ENCODE assay signal across 8 cellular contexts in genomic region chr14:68268197-68268596, GRCh38.
DNase-seq lines count a peak whose midpoint lies in the region; ATAC-seq and TF ChIP-seq lines count a peak whose summit lies in the region.

No MANE protein-coding gene starts in this region.

- intact Hi-C loops in sigmoid colon (cut with DNase I) (no loop called here), Calu3 (cut with micrococcal nuclease; ENCODE audit: unreplicated experiment) (no loop called here), posterior cingulate gyrus (cut with DNase I) (no loop called here)

- H3K4me1 ChIP-seq in sigmoid colon: peaks cover 0 to 59% (median 55%) of the 10 kb centered on the region in 4 donors

- H3K9me3 Mint-ChIP-seq in T-cell (no peaks in the 10 kb centered on the region), Calu3 (ENCODE audit: low read depth, unreplicated experiment) (peaks cover 4% of the 10 kb centered on the region)

- H3K27me3 ChIP-seq in sigmoid colon: no peaks in the 10 kb centered on the region

- peak; percentile 62 for ATAC-seq in GM18907 (IDR thresholded peaks at IDR 0.05; ENCODE audit: unreplicated experiment)
- peak; percentile 49 for ATAC-seq in HG02938 (IDR thresholded peaks at IDR 0.05; ENCODE audit: unreplicated experiment)
- ATAC-seq in T-cell (replicated peaks in 1 of 4): peak; percentile 52 to 69 (median 61)

- peak overlapping the region in 2 of 3 donors; percentile 26 to 39 for H3K4me3 Mint-ChIP-seq in T-cell
- H3K4me3 Mint-ChIP-seq in Calu3 (ENCODE audit: low read depth, unreplicated experiment): no peak overlapping the region

- no peaks in the 10 kb centered on the region for H3K36me3 ChIP-seq in sigmoid colon

- DNase-seq in T-cell: peak in 2 of 34 experiments; percentile 5 to 43
- DNase-seq in sigmoid colon: no peak
- no peak for DNase-seq in Calu3
- no peak for DNase-seq in posterior cingulate gyrus
- no peak for DNase-seq in T-helper 9 cell
- DNase-seq in stimulated activated CD4-positive, alpha-beta T cell treated with anti-CD3 and anti-CD28 coated beads, Interleukin-12 subunit alpha, Interleukin-12 subunit beta, amount 100 ng/mL, for 4 hours: no peak

- 30 to 41% methylated on average over 2 of the region's 2 CpGs for WGBS in sigmoid colon, 2 donors

- H3K27me3 Mint-ChIP-seq in T-cell (no peaks in the 10 kb centered on the region), Calu3 (ENCODE audit: unreplicated experiment) (no peaks in the 10 kb centered on the region)

- CTCF ChIA-PET in T-cell (lab: Charles Lee): no interaction called here
- CTCF ChIA-PET in Calu3 (lab: Charles Lee): no interaction called here

- no TSS peak for BruUV-seq in Calu3 (replicated peaks; lab: Mats Ljungman, UMichigan)

- peak in 1 of 4 donors; percentile 24 for TF ChIP-seq EP300 in sigmoid colon (IDR thresholded peaks at IDR 0.05)

- TF ChIP-seq CTCF in sigmoid colon (IDR thresholded peaks at IDR 0.05) (no peak), Calu3 (IDR thresholded peaks at IDR 0.05; ENCODE audit: unreplicated experiment) (no peak)

- H3K9me3 ChIP-seq in sigmoid colon: no peaks in the 10 kb centered on the region

- H3K27ac Mint-ChIP-seq in T-cell: peak overlapping the region; percentile 85 to 94
- H3K27ac Mint-ChIP-seq in Calu3 (ENCODE audit: unreplicated experiment): no peak overlapping the region

- H3K27ac ChIP-seq in sigmoid colon: peak overlapping the region; percentile 41 to 74 (median 66)

- H3K36me3 Mint-ChIP-seq in T-cell: no peaks in the 10 kb centered on the region
- no peaks in the 10 kb centered on the region for H3K36me3 Mint-ChIP-seq in Calu3 (ENCODE audit: insufficient read depth, unreplicated experiment)

- no peak overlapping the region for H3K4me3 ChIP-seq in sigmoid colon

- TF ChIP-seq POLR2A in sigmoid colon (IDR thresholded peaks at IDR 0.05): no peak

- H3K4me1 Mint-ChIP-seq in T-cell (peaks cover 41 to 66% (median 58%) of the 10 kb centered on the region in 3 donors), Calu3 (ENCODE audit: low read depth, unreplicated experiment) (peaks cover 32% of the 10 kb centered on the region)

- POLR2A ChIA-PET in T-cell (lab: Charles Lee): interaction anchor here in 1 of 2 donors (1.0 kb wide), 1 partner anchor 11 kb away, joined by 3 read pairs; no protein-coding TSS in a partner anchor
